Comparison of ENCODE assay signal across 25 cellular contexts in the genomic region with DNA sequence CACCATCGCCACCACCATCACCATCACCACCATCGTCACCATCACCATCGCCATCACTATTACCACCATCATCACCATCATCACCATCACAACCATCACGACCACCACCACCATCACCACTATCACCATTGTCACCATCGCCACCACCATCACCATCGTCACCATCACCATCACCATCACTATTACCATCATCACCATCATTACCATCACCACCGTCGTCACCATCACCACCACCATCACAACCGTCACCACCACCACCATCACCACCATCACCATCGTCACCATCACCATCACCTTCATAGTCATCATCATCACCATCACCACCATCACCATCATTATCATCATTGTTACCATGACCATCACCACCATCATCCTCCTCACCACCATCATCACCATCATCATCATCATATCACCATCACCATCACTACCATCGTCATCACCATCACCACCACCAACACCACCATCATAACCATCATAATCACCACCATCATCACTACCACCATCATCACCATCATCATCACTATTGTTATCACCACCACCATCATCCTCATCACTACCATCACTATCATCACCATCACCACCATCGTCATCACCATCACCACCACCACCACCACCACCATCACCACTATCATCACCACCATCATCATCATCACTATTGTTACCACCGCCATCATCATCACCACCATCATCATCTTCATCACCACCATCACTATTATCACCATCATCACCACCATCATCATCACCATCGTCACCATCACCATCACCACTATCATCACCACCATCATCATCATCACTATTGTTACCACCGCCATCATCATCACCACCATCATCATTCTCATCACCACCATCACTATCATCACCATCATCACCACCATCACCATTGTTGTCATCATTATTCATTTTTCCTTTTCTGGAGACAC. TPM values are rescaled to one million over a fixed set of nuclear protein-coding genes. Genes with fewer than 3 reads are reported as not detected.
DNase-seq lines count a peak whose midpoint lies in the region; ATAC-seq, FAIRE-seq and TF ChIP-seq lines count a peak whose summit lies in the region.
"Had no signal": no experiment of that assay in that cellular context is flagged by ENCODE, and none has a peak within 500 bp of the region (broad histone marks: within the 10 kb centered on the region; RNA-seq: fewer than 3 reads in every experiment).

No MANE protein-coding gene starts in this region.

- H3K23ac ChIP-seq in trophoblast cell (ENCODE audit: low read length) = no peak overlapping the region

- H4K91ac ChIP-seq in trophoblast cell (ENCODE audit: low read depth, low read length) = no peak overlapping the region

- no peak overlapping the region for H2AK5ac ChIP-seq in trophoblast cell (ENCODE audit: low read length)

- H4K20me1 ChIP-seq in PC-9 (ENCODE audit: insufficient read depth) (no peaks in the 10 kb centered on the region), endothelial cell of umbilical vein (replicated peaks; ENCODE audit: control insufficient read depth, extremely low read depth, insufficient read depth, low read length) (no peaks in the 10 kb centered on the region)

- TF ChIP-seq CTCF in AG04450 (IDR thresholded peaks at IDR 0.05; ENCODE audit: low read depth, low read length) (no peak), PC-9 (conservative IDR thresholded peaks at IDR 0.05) (no peak), endothelial cell of umbilical vein (IDR thresholded peaks at IDR 0.05; ENCODE audit: extremely low read depth in 1 of 2, insufficient read depth in 1 of 2, low read depth in 1 of 2, low read length in 2 of 2) (no peak)

- H2BK120ac ChIP-seq in trophoblast cell (ENCODE audit: insufficient read depth, low read length, poor library complexity) = no peak overlapping the region

- peak overlapping the region; percentile 77 for H3K4me2 ChIP-seq in PC-9
- H3K4me2 ChIP-seq in endothelial cell of umbilical vein (ENCODE audit: insufficient read depth, low read length) = no peak overlapping the region
- H3K4me2 ChIP-seq in trophoblast cell (ENCODE audit: low read length) = no peak overlapping the region

- no peak for ATAC-seq in activated T-cell treated with anti-CD3 and anti-CD28 coated beads, Interleukin-2, amount 50 U/mL, for 4 hours
- ATAC-seq: activated CD4-positive, CD25-positive, alpha-beta regulatory T cell treated with anti-CD3 and anti-CD28 coated beads, Interleukin-2, amount 50 U/mL, for 24 hours; activated CD8-positive, alpha-beta T cell treated with anti-CD3 and anti-CD28 coated beads for 36 hours had no signal

- no peaks in the 10 kb centered on the region for H3K79me1 ChIP-seq in trophoblast cell (ENCODE audit: low read length)

- H2AFZ ChIP-seq in PC-9 (no peak overlapping the region), endothelial cell of umbilical vein (ENCODE audit: low read depth, low read length) (no peak overlapping the region), trophoblast cell (ENCODE audit: insufficient read depth, low read length, poor library complexity) (no peak overlapping the region)

- peaks cover 12% of the 10 kb centered on the region for H3K27me3 Mint-ChIP-seq in activated T-cell treated with anti-CD3 and anti-CD28 coated beads, Interleukin-2, amount 50 U/mL, for 4 hours (ENCODE audit: low read depth)
- H3K27me3 Mint-ChIP-seq: type B pancreatic cell had no signal

- no peak for FAIRE-seq in endothelial cell of umbilical vein (lab: Jason Lieb, UNC)

- POLR2A ChIA-PET in AG04450 (lab: Yijun Ruan, JAX) (interaction anchor here (0.9 to 2.5 kb wide), 6 partner anchors 8 to 145 kb away, joined by 3 to 28 read pairs (median 6); a partner anchor contains a TSS), PC-9 (lab: Charles Lee; ENCODE audit: unreplicated experiment) (no interaction called here), endothelial cell of umbilical vein (lab: Charles Lee) (no interaction called here)

- H3K9me2 ChIP-seq in PC-9 (ENCODE audit: insufficient read depth) = no peaks in the 10 kb centered on the region

- no peaks in the 10 kb centered on the region for H3K36me3 ChIP-seq in PC-9 (ENCODE audit: low read depth)
- H3K36me3 ChIP-seq in endothelial cell of umbilical vein (ENCODE audit: control insufficient read depth in 2 of 2, extremely low read depth in 1 of 2, insufficient read depth in 2 of 2, low read length in 2 of 2) = no peaks in the 10 kb centered on the region
- no peaks in the 10 kb centered on the region for H3K36me3 ChIP-seq in trophoblast cell (ENCODE audit: control insufficient read depth in 1 of 2, insufficient read depth in 2 of 2, low read length in 2 of 2)
- H3K36me3 ChIP-seq: gastroesophageal sphincter, lower lobe of right lung, sigmoid colon, stomach had no signal

- no peak for TF ChIP-seq POLR2A in endothelial cell of umbilical vein (IDR thresholded peaks at IDR 0.05; ENCODE audit: low read depth, low read length)

- H3F3A ChIP-seq in PC-9 (ENCODE audit: insufficient read depth, low read depth) = peaks cover 37% of the 10 kb centered on the region

- no peak overlapping the region for H3K18ac ChIP-seq in trophoblast cell (ENCODE audit: low read length)

- BruUV-seq in PC-9 (replicated peaks; lab: Mats Ljungman, UMichigan) (no TSS peak), endothelial cell of umbilical vein (replicated peaks; lab: Mats Ljungman, UMichigan) (no TSS peak)

- no peak overlapping the region for H4K12ac ChIP-seq in trophoblast cell (ENCODE audit: low read depth, low read length)

- H3K9me3 ChIP-seq in AG04450 (ENCODE audit: control insufficient read depth, insufficient read depth, low read length) (peaks cover 3% of the 10 kb centered on the region; the same call in 1 of the 2 replicates), PC-9 (ENCODE audit: insufficient read depth, low read depth) (no peaks in the 10 kb centered on the region), endothelial cell of umbilical vein (replicated peaks; ENCODE audit: control insufficient read depth, insufficient read depth, low read length) (no peaks in the 10 kb centered on the region), trophoblast cell (ENCODE audit: insufficient read depth, low read depth, low read length) (peaks cover 19% of the 10 kb centered on the region)
- H3K9me3 ChIP-seq: body of pancreas, gastroesophageal sphincter, lower lobe of right lung, sigmoid colon, stomach had no signal

- H3K4me3 ChIP-seq in AG04450 (ENCODE audit: low read depth, low read length) (no peak overlapping the region), PC-9 (no peak overlapping the region), endothelial cell of umbilical vein (replicated peaks in 1 of 3; ENCODE audit: insufficient read depth in 1 of 3, low read depth in 1 of 3, low read length in 3 of 3) (no peak overlapping the region), trophoblast cell (ENCODE audit: low read depth, low read length) (peak overlapping the region; percentile 11)
- H3K4me3 ChIP-seq: body of pancreas, gastroesophageal sphincter, lower lobe of right lung, sigmoid colon, stomach had no signal

- H3K9ac ChIP-seq in endothelial cell of umbilical vein (replicated peaks; ENCODE audit: extremely low read depth, insufficient read depth, low read length) (no peak overlapping the region), trophoblast cell (ENCODE audit: low read length) (no peak overlapping the region)

- intact Hi-C loops in PC-9 (cut with micrococcal nuclease; ENCODE audit: unreplicated experiment) = loop anchor here (5.0 kb wide), 3 partner anchors 139 to 464 kb away; a partner anchor contains a TSS
- intact Hi-C loops in endothelial cell of umbilical vein (cut with micrococcal nuclease) = loop anchor here (5.0 kb wide), 1 partner anchor 34 kb away; no protein-coding TSS in a partner anchor

- no peak overlapping the region for H2BK12ac ChIP-seq in trophoblast cell (ENCODE audit: low read length)

- H3K9me3 Mint-ChIP-seq in activated T-cell treated with anti-CD3 and anti-CD28 coated beads, Interleukin-2, amount 50 U/mL, for 4 hours = peaks cover 3% of the 10 kb centered on the region
- H3K9me3 Mint-ChIP-seq: type B pancreatic cell had no signal

- no peaks in the 10 kb centered on the region for H3K9me1 ChIP-seq in endothelial cell of umbilical vein (replicated peaks; ENCODE audit: control insufficient read depth, extremely low read depth, insufficient read depth, low read length)

- no peak overlapping the region for H2BK5ac ChIP-seq in trophoblast cell (ENCODE audit: low read depth, low read length, poor library complexity)

- H3K4ac ChIP-seq in trophoblast cell (ENCODE audit: low read depth, low read length) = no peak overlapping the region

- CTCF ChIA-PET in AG04450 (lab: Charles Lee) (no interaction called here), PC-9 (lab: Charles Lee) (interaction anchor here (0.5 kb wide), 1 partner anchor 1543 kb away, joined by 7 read pairs; no protein-coding TSS in a partner anchor), endothelial cell of umbilical vein (lab: Charles Lee) (interaction anchor here (1.0 kb wide), 1 partner anchor 9 kb away, joined by 3 read pairs; no protein-coding TSS in a partner anchor)

- H3K14ac ChIP-seq in trophoblast cell (ENCODE audit: low read length) = no peak overlapping the region

- H3K4me1 Mint-ChIP-seq in activated T-cell treated with anti-CD3 and anti-CD28 coated beads, Interleukin-2, amount 50 U/mL, for 4 hours (ENCODE audit: low read depth) = peaks cover 10% of the 10 kb centered on the region
- H3K4me1 Mint-ChIP-seq: neural crest cell had no signal

- H3K79me2 ChIP-seq in PC-9 (ENCODE audit: low read depth) = no peaks in the 10 kb centered on the region
- H3K79me2 ChIP-seq in endothelial cell of umbilical vein (ENCODE audit: control insufficient read depth, insufficient read depth, low read length) = no peaks in the 10 kb centered on the region
- H3K79me2 ChIP-seq in trophoblast cell (ENCODE audit: control insufficient read depth, insufficient read depth, low read length, poor library complexity) = no peaks in the 10 kb centered on the region

- H4K8ac ChIP-seq in trophoblast cell (ENCODE audit: low read depth, low read length) = no peak overlapping the region

- dilution Hi-C loops in endothelial cell of umbilical vein (cut with MboI; ENCODE audit: extremely low pct_ligation_motif_present, low sequenced_read_pairs) = no loop called here

- H3K27ac ChIP-seq in AG04450 (ENCODE audit: low read depth, low read length) (peak overlapping the region; percentile 98), PC-9 (peak overlapping the region; percentile 99), endothelial cell of umbilical vein (ENCODE audit: insufficient read depth, low read depth, low read length) (peak overlapping the region; percentile 97), trophoblast cell (ENCODE audit: low read depth, low read length) (no peak overlapping the region)
- H3K27ac ChIP-seq: C4-2B, lower lobe of right lung had no signal

- no peak for DNase-seq in AG04450 (ENCODE audit: low read depth, low spot score)
- no peak for DNase-seq in PC-9
- no peak for DNase-seq in endothelial cell of umbilical vein (ENCODE audit: low read depth, low spot score)
- DNase-seq in trophoblast cell = no peak
- no peak for DNase-seq in activated T-cell treated with anti-CD3 and anti-CD28 coated beads, Interleukin-2, amount 50 U/mL, for 4 hours
- DNase-seq in activated gamma-delta T cell treated with Interleukin-2 at 50 U/mL for 16 hours = no peak
- no peak for DNase-seq in glomerular visceral epithelial cell (ENCODE audit: extremely low spot score)
- no peak for DNase-seq in stimulated activated CD4-positive, alpha-beta T cell treated with anti-CD3 and anti-CD28 coated beads, Interleukin-1b, Interleukin-23, amount 100 ng/mL, for 48 hours
- DNase-seq: activated CD8-positive, alpha-beta T cell treated with anti-CD3 and anti-CD28 coated beads for 36 hours; activated gamma-delta T cell; activated T-cell treated with anti-CD3 and anti-CD28 coated beads for 4 hours; effector memory CD4-positive, alpha-beta T cell; lower lobe of right lung; NCI-H1105; NCI-H2029; RPMI8226; stimulated activated CD8-positive, alpha-beta memory T cell treated with anti-CD3 and anti-CD28 coated beads, Interleukin-4, amount 100 ng/mL, for 48 hours had no signal

- peaks cover 32% of the 10 kb centered on the region for H3K4me1 ChIP-seq in PC-9 (replicated peaks; ENCODE audit: insufficient read depth)
- peaks cover 17% of the 10 kb centered on the region for H3K4me1 ChIP-seq in endothelial cell of umbilical vein (ENCODE audit: control insufficient read depth, extremely low read depth, insufficient read depth, low read length)
- peaks cover 0 to 4% of the 10 kb centered on the region in 2 experiments for H3K4me1 ChIP-seq in trophoblast cell (ENCODE audit: control insufficient read depth in 1 of 2, insufficient read depth in 2 of 2, low read length in 2 of 2)
- H3K4me1 ChIP-seq: lower lobe of right lung had no signal

- H3K27me3 ChIP-seq in AG04450 (ENCODE audit: control insufficient read depth, insufficient read depth, low read length) (no peaks in the 10 kb centered on the region), PC-9 (ENCODE audit: insufficient read depth, low read depth) (no peaks in the 10 kb centered on the region), endothelial cell of umbilical vein (ENCODE audit: control insufficient read depth in 2 of 2, insufficient read depth in 2 of 2, low read length in 2 of 2) (no peaks in the 10 kb centered on the region), trophoblast cell (ENCODE audit: insufficient read depth, low read length) (no peaks in the 10 kb centered on the region)
- H3K27me3 ChIP-seq: body of pancreas, sigmoid colon, stomach had no signal

- H3K4me3 Mint-ChIP-seq in activated T-cell treated with anti-CD3 and anti-CD28 coated beads, Interleukin-2, amount 50 U/mL, for 4 hours = no peak overlapping the region
- H3K4me3 Mint-ChIP-seq: activated CD8-positive, alpha-beta T cell treated with anti-CD3 and anti-CD28 coated beads for 36 hours; neural crest cell; type B pancreatic cell had no signal

- H3K36me3 Mint-ChIP-seq in activated T-cell treated with anti-CD3 and anti-CD28 coated beads, Interleukin-2, amount 50 U/mL, for 4 hours (ENCODE audit: insufficient read depth) = no peaks in the 10 kb centered on the region
- H3K36me3 Mint-ChIP-seq: type B pancreatic cell had no signal

- no CpG with 5 or more reads among the region's 15 CpGs for WGBS in trophoblast cell (ENCODE audit: extremely low coverage, insufficient coverage, insufficient read length)

RNA-seq across cellular contexts. Expression of a gene that starts 51.5 kb away (rescaled TPM):
- polyA plus RNA-seq in AG04450 (2011; rRNA removed) (2.2 and 3.7 TPM in 2 replicates), endothelial cell of umbilical vein (0.90 and 1.1 TPM in 2 replicates)
- polyA minus RNA-seq in AG04450 (2011; rRNA and poly(A)+ RNA removed) = 3.3 and 3.4 TPM in 2 replicates
- total RNA-seq in PC-9 (2021) (9.8 and 16.1 TPM in 2 replicates), endothelial cell of umbilical vein (5.7 and 6.3 TPM in 2 replicates)
- polyA plus RNA-seq in endothelial cell of umbilical vein (2011; cell fraction: cytosol; rRNA removed) = 0.87 and 1.1 TPM in 2 replicates
- polyA plus RNA-seq in endothelial cell of umbilical vein (2011; cell fraction: nucleus; rRNA removed) = 1.1 TPM in 2 replicates
- polyA plus RNA-seq in endothelial cell of umbilical vein (2012) = 2.7 and 4.8 TPM in 2 replicates
- 1.2 and 1.8 TPM in 2 replicates for polyA minus RNA-seq in endothelial cell of umbilical vein
- not detected for polyA minus RNA-seq in endothelial cell of umbilical vein (2011; cell fraction: cytosol; rRNA and poly(A)+ RNA removed)
- 1.2 and 2.2 TPM in 2 replicates for polyA minus RNA-seq in endothelial cell of umbilical vein (2011; cell fraction: nucleus; rRNA and poly(A)+ RNA removed)
- 0.51 and 0.54 TPM in 2 replicates for polyA plus RNA-seq in trophoblast cell (2013)
- 1 to 10 TPM; 1.3 to 1.6 (median 1.3) TPM for total RNA-seq in activated T-cell treated with anti-CD3 and anti-CD28 coated beads, Interleukin-2, amount 50 U/mL, for 4 hours
